Comparison of ENCODE assay signal across 24 cellular contexts in the genomic region with DNA sequence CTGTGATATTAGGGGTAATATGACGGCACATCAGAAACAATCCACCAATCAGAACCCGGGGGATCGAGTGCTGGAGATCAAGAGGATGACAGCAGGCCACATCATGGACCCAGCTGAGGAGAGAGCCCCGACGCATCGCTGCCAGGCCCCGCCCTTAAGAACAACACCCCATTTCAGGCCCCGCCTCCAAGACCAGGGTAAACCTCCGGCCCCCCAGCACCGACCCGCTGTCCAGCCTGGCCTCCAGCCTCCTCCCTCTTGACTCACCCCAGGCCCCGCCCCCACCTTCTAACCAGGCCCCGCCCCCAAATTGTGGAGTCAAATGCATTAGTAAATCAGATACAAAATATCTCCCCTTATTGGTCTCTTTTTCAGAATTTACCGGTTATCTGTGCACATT. TPM values are rescaled to one million over a fixed set of nuclear protein-coding genes. Genes with fewer than 3 reads are reported as not detected.
A peak's percentile ranks its signal among the peaks of the same experiment; 100 is the strongest.
DNase-seq lines count a peak whose midpoint lies in the region; ATAC-seq and TF ChIP-seq lines count a peak whose summit lies in the region.
"Had no signal": no experiment of that assay in that cellular context is flagged by ENCODE, and none has a peak within 500 bp of the region (broad histone marks: within the 10 kb centered on the region; RNA-seq: fewer than 3 reads in every experiment).

No MANE protein-coding gene starts in this region.

- no peak overlapping the region for H2BK120ac ChIP-seq in mesendoderm (ENCODE audit: low read depth, low read length)

- H3K4me3 ChIP-seq in cardiac muscle cell = no peak overlapping the region
- no peak overlapping the region for H3K4me3 ChIP-seq in heart right ventricle
- H3K4me3 ChIP-seq in endodermal cell (ENCODE audit: low read length) = peak overlapping the region; percentile 41
- H3K4me3 ChIP-seq in mesendoderm (ENCODE audit: low read length) = no peak overlapping the region
- H3K4me3 ChIP-seq: MG63 had no signal

- no peak overlapping the region for H3K23ac ChIP-seq in mesendoderm (ENCODE audit: low read length)

- no peak overlapping the region for H3K4me2 ChIP-seq in mesendoderm (ENCODE audit: low read length)

- WGBS in heart right ventricle, 2 donors = 87% methylated on average over 14 of the region's 14 CpGs
- 93 to 96% methylated on average over 4 to 9 of the region's 14 CpGs for WGBS in endodermal cell (ENCODE audit: insufficient coverage in 1 of 2, insufficient read length in 1 of 2), 2 experiments
- WGBS in mesendoderm (ENCODE audit: extremely low coverage, insufficient coverage, low lambda C conversion rate) = no CpG with 5 or more reads among the region's 14 CpGs

- H3K27ac Mint-ChIP-seq in endodermal cell = no peak overlapping the region
- H3K27ac Mint-ChIP-seq: CD14-positive monocyte had no signal

- H3K27me3 ChIP-seq in cardiac muscle cell (no peaks in the 10 kb centered on the region), heart right ventricle (no peaks in the 10 kb centered on the region), endodermal cell (ENCODE audit: control insufficient read depth, insufficient read depth, low read length, poor library complexity, severe bottlenecking) (no peaks in the 10 kb centered on the region), mesendoderm (ENCODE audit: insufficient read depth, low read length, poor library complexity) (no peaks in the 10 kb centered on the region)
- H3K27me3 ChIP-seq: BE2C, MG63 had no signal

- no peaks in the 10 kb centered on the region for H3K27me3 Mint-ChIP-seq in endodermal cell (ENCODE audit: insufficient read depth)

- intact Hi-C loops in heart right ventricle (cut with DNase I) = loop anchor here in 1 of 10 donors (10.0 kb wide), 1 partner anchor 105 kb away; the partner anchor contains the start of gene ZNF83

- H4K5ac ChIP-seq in mesendoderm (ENCODE audit: low read length) = no peak overlapping the region

- H2AK5ac ChIP-seq in mesendoderm (ENCODE audit: low read length) = no peak overlapping the region

- H3K36me3 Mint-ChIP-seq in endodermal cell (ENCODE audit: low read depth) = peaks cover 5% of the 10 kb centered on the region

- no peak overlapping the region for H3K4me3 Mint-ChIP-seq in endodermal cell
- H3K4me3 Mint-ChIP-seq: CD14-positive monocyte; CD8-positive, alpha-beta memory T cell had no signal

- H3K9me3 Mint-ChIP-seq in endodermal cell = peaks cover 11% of the 10 kb centered on the region
- H3K9me3 Mint-ChIP-seq: CD8-positive, alpha-beta memory T cell had no signal

- H3K27ac ChIP-seq in cardiac muscle cell (peak overlapping the region; percentile 93), heart right ventricle (no peak overlapping the region), endodermal cell (ENCODE audit: low read depth, low read length) (no peak overlapping the region), mesendoderm (ENCODE audit: low read depth, low read length) (no peak overlapping the region)
- H3K27ac ChIP-seq: RWPE1 had no signal

- ATAC-seq in heart right ventricle (no peak), GM18520 (IDR thresholded peaks at IDR 0.05; ENCODE audit: unreplicated experiment) (no peak), HG03025 (IDR thresholded peaks at IDR 0.05; ENCODE audit: low FRiP score, unreplicated experiment) (no peak)
- ATAC-seq: HCT116 had no signal

- H3K79me1 ChIP-seq in mesendoderm (ENCODE audit: low read length) = no peaks in the 10 kb centered on the region

- H3K9me3 ChIP-seq in cardiac muscle cell (ENCODE audit: low read depth) = no peaks in the 10 kb centered on the region
- no peaks in the 10 kb centered on the region for H3K9me3 ChIP-seq in heart right ventricle
- H3K9me3 ChIP-seq in endodermal cell (ENCODE audit: control insufficient read depth, low read length) = peaks cover 20% of the 10 kb centered on the region
- H3K9me3 ChIP-seq: BE2C, MG63 had no signal

- H3K4ac ChIP-seq in mesendoderm (ENCODE audit: low read depth, low read length) = peak overlapping the region; percentile 18

- no peak overlapping the region for H3K56ac ChIP-seq in mesendoderm (ENCODE audit: low read length)

- H3K4me1 ChIP-seq in cardiac muscle cell (ENCODE audit: low read depth) (peaks cover 26% of the 10 kb centered on the region), heart right ventricle (peaks cover 0 to 16% (median 11%) of the 10 kb centered on the region in 9 donors), endodermal cell (ENCODE audit: control insufficient read depth, insufficient read depth, low read length) (peaks cover 19% of the 10 kb centered on the region), mesendoderm (ENCODE audit: control insufficient read depth, low read depth, low read length) (peaks cover 7% of the 10 kb centered on the region)
- H3K4me1 ChIP-seq: BE2C had no signal

- no peak overlapping the region for H4K8ac ChIP-seq in mesendoderm (ENCODE audit: low read depth, low read length)

- no peak overlapping the region for H2BK5ac ChIP-seq in mesendoderm (ENCODE audit: low read length)

- peaks cover 61% of the 10 kb centered on the region for H3K4me1 Mint-ChIP-seq in endodermal cell

- DNase-seq in cardiac muscle cell (ENCODE audit: low read depth in 1 of 2, low spot score in 1 of 2) = no peak
- no peak for DNase-seq in heart right ventricle
- DNase-seq in endodermal cell = peak; percentile 46
- no peak for DNase-seq in mesendoderm
- DNase-seq in NCI-H446 treated with DMSO at 0.1 percent for 48 hours (lab: John Stamatoyannopoulos, UW) = no peak
- no peak for DNase-seq in GM03348 (ENCODE audit: low spot score)
- DNase-seq: 8988T; ACHN; BE2C; Calu3; CD8-positive, alpha-beta memory T cell; DMS79 treated with DMSO at 0.1 percent for 48 hours; GF-D8; KG1; MG63; NCI-H1105 treated with DMSO at 0.1 percent for 48 hours; NCI-H2029; NCI-H526 treated with DMSO at 0.1 percent for 48 hours; SHP77 had no signal

- no peaks in the 10 kb centered on the region for H3K36me3 ChIP-seq in cardiac muscle cell
- H3K36me3 ChIP-seq in heart right ventricle = no peaks in the 10 kb centered on the region
- no peaks in the 10 kb centered on the region for H3K36me3 ChIP-seq in endodermal cell (ENCODE audit: control insufficient read depth, insufficient read depth, low read length)
- H3K36me3 ChIP-seq in mesendoderm (ENCODE audit: control insufficient read depth, insufficient read depth, low read length) = no peaks in the 10 kb centered on the region
- H3K36me3 ChIP-seq: BE2C, MG63 had no signal

- no peaks in the 10 kb centered on the region for H3K79me2 ChIP-seq in mesendoderm (ENCODE audit: control insufficient read depth, insufficient read depth, low read length)

- no peak overlapping the region for H3K9ac ChIP-seq in endodermal cell (ENCODE audit: extremely low read depth, low read length, poor library complexity, severe bottlenecking)
- H3K9ac ChIP-seq in mesendoderm (ENCODE audit: low read length) = no peak overlapping the region

- H3K18ac ChIP-seq in mesendoderm (ENCODE audit: low read length) = no peak overlapping the region

- TF ChIP-seq CTCF in cardiac muscle cell (IDR thresholded peaks at IDR 0.05; ENCODE audit: low read depth, low read length) = no peak
- TF ChIP-seq CTCF in heart right ventricle (IDR thresholded peaks at IDR 0.05) = no peak
- TF ChIP-seq CTCF in endodermal cell (conservative IDR thresholded peaks at IDR 0.05) = no peak

- H2BK15ac ChIP-seq in mesendoderm (replicated peaks; ENCODE audit: low read depth) = peak overlapping the region; percentile 57

RNA-seq across cellular contexts. Expression of gene ZNF611, which starts 4.7 kb away (rescaled TPM):
- total RNA-seq in cardiac muscle cell (5.8 and 12.4 TPM in 2 replicates), heart right ventricle (1 to 10 TPM; 7.0 to 9.8 (median 7.7) TPM), endodermal cell (100 to 1,000 TPM in 1 of 2 donors, 10 to 100 TPM in 1; 96.9 to 136 TPM)
- polyA plus RNA-seq in cardiac muscle cell (10.4 and 15.4 TPM in 2 replicates), heart right ventricle (1 to 10 TPM; 2.3 to 5.8 TPM)
- polyA plus RNA-seq in endodermal cell (2013, experiment 1 of 2) = 12.4 TPM
- polyA plus RNA-seq in endodermal cell (2013, experiment 2 of 2) = 15.0 TPM
- polyA plus RNA-seq in mesendoderm (2013, experiment 1 of 2) = 12.0 TPM
- polyA plus RNA-seq in mesendoderm (2013, experiment 2 of 2) = 13.8 TPM

RNA-seq across cellular contexts. Expression of gene ZNF600, which starts 47.0 kb away (rescaled TPM):
- total RNA-seq in cardiac muscle cell (1.6 and 2.0 TPM in 2 replicates), heart right ventricle (1 to 10 TPM; 1.5 to 4.0 (median 2.5) TPM), endodermal cell (10 to 100 TPM; 26.2 to 32.3 TPM)
- polyA plus RNA-seq in cardiac muscle cell (2.1 and 2.3 TPM in 2 replicates), heart right ventricle (1 to 10 TPM; 1.7 to 6.9 TPM)
- 6.1 TPM for polyA plus RNA-seq in endodermal cell (2013, experiment 1 of 2)
- polyA plus RNA-seq in endodermal cell (2013, experiment 2 of 2) = 6.4 TPM
- polyA plus RNA-seq in mesendoderm (2013, experiment 1 of 2) = 19.5 TPM
- polyA plus RNA-seq in mesendoderm (2013, experiment 2 of 2) = 19.6 TPM
